8 cellular contexts compared by ENCODE assay signal in genomic region chr2:136143603-136144451, GRCh38.
"Had no signal": no experiment of that assay in that cellular context is flagged by ENCODE, and none has a peak within 500 bp of the region (broad histone marks: within the 10 kb centered on the region; RNA-seq: fewer than 3 reads in every experiment).

No MANE protein-coding gene starts in this region.

- DNase-seq: activated T-cell treated with anti-CD3 and anti-CD28 coated beads, Interleukin-2, amount 50 U/mL, for 1 hour; amniotic stem cell; caudate nucleus; naive B cell; stimulated activated CD4-positive, alpha-beta T cell treated with anti-CD3 and anti-CD28 coated beads, Interleukin-1b, Interleukin-23, amount 100 ng/mL, for 48 hours had no signal

- ATAC-seq: activated CD4-positive, CD25-positive, alpha-beta regulatory T cell treated with anti-CD3 and anti-CD28 coated beads, Interleukin-2, amount 50 U/mL, for 24 hours; left lobe of liver had no signal

- H3K4me3 Mint-ChIP-seq: activated naive CD8-positive, alpha-beta T cell; naive B cell had no signal

- H3K36me3 Mint-ChIP-seq: naive B cell had no signal

- H3K27me3 Mint-ChIP-seq: activated naive CD8-positive, alpha-beta T cell; naive B cell had no signal

- H3K27ac Mint-ChIP-seq: activated naive CD8-positive, alpha-beta T cell had no signal
